In the genomic region with DNA sequence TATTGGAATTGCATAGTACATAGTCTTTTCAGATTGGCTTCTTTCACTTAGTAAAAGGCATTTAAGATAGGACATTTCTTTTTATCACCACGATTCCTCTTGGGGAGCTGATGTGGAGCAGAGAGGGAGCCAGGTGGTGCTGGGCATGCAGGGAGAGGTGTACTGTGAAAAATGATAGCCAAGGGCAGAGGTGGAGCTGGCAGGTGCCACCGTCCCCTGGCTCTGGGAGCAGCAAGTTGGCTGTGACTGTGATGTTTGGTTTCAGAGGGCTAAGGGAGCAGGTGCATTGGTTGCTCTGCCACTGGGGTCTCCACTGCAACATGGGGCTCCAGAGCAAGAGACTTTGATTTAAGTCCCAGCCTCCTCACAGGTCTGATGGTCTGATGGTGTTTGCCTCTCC, we compare ENCODE assay signal across 26 cellular contexts. TPM values are rescaled to one million over a fixed set of nuclear protein-coding genes. Genes with fewer than 3 reads are reported as not detected.
"Had no signal": no experiment of that assay in that cellular context is flagged by ENCODE, and none has a peak within 500 bp of the region (broad histone marks: within the 10 kb centered on the region; RNA-seq: fewer than 3 reads in every experiment).

No MANE protein-coding gene starts in this region.

- DNase-seq: activated CD4-positive, alpha-beta T cell treated with anti-CD3 and anti-CD28 coated beads for 4 hours; activated CD4-positive, alpha-beta T cell treated with anti-CD3 and anti-CD28 coated beads, Interleukin-2, amount 50 U/mL, for 48 hours; activated CD4-positive, CD25-positive, alpha-beta regulatory T cell; activated CD8-positive, alpha-beta memory T cell treated with anti-CD3 and anti-CD28 coated beads, Interleukin-2, amount 50 U/mL, for 48 hours; activated naive CD4-positive, alpha-beta T cell treated with Interleukin-2 at 50 U/mL for 16 hours; activated naive CD8-positive, alpha-beta T cell treated with anti-CD3 and anti-CD28 coated beads, Interleukin-2, amount 10 ng/mL, durations not matched to agents 7 days and 5 days; activated T-cell treated with anti-CD3 and anti-CD28 coated beads, Interleukin-2, amount 50 U/mL, for 4 hours; amniotic stem cell; colonic mucosa; glutamatergic neuron; hippocampal formation; left ventricle myocardium superior; mammary epithelial cell; naive thymus-derived CD8-positive, alpha-beta T cell; retina; stimulated activated CD4-positive, alpha-beta T cell treated with anti-CD3 and anti-CD28 coated beads, Interleukin-2, amount 100 ng/mL, for 48 hours; stimulated activated naive CD4-positive, alpha-beta T cell treated with Interleukin-2 at 50 U/mL for 16 hours; upper lobe of left lung had no signal

- H3K27me3 Mint-ChIP-seq: activated naive CD8-positive, alpha-beta T cell treated with anti-CD3 and anti-CD28 coated beads, Interleukin-2, amount 10 ng/mL, durations not matched to agents 7 days and 5 days had no signal

- H3K36me3 Mint-ChIP-seq: activated naive CD8-positive, alpha-beta T cell treated with anti-CD3 and anti-CD28 coated beads, Interleukin-2, amount 10 ng/mL, durations not matched to agents 7 days and 5 days; mesothelial cell of epicardium; naive thymus-derived CD8-positive, alpha-beta T cell had no signal

- H3K4me1 Mint-ChIP-seq: activated naive CD8-positive, alpha-beta T cell treated with anti-CD3 and anti-CD28 coated beads, Interleukin-2, amount 10 ng/mL, durations not matched to agents 7 days and 5 days had no signal

- H3K27ac Mint-ChIP-seq: activated naive CD8-positive, alpha-beta T cell treated with anti-CD3 and anti-CD28 coated beads, Interleukin-2, amount 10 ng/mL, durations not matched to agents 7 days and 5 days; mesothelial cell of epicardium; progenitor cell of endocrine pancreas had no signal

- H3K4me3 Mint-ChIP-seq: activated naive CD8-positive, alpha-beta T cell treated with anti-CD3 and anti-CD28 coated beads, Interleukin-2, amount 10 ng/mL, durations not matched to agents 7 days and 5 days; activated T-cell treated with anti-CD3 and anti-CD28 coated beads, Interleukin-2, amount 50 U/mL, for 4 hours; mesothelial cell of epicardium; naive thymus-derived CD8-positive, alpha-beta T cell had no signal

- ATAC-seq: activated T-cell treated with anti-CD3 and anti-CD28 coated beads, Interleukin-2, amount 50 U/mL, for 4 hours; left ventricle myocardium superior; naive thymus-derived CD8-positive, alpha-beta T cell had no signal

- H3K9me3 Mint-ChIP-seq: activated T-cell treated with anti-CD3 and anti-CD28 coated beads, Interleukin-2, amount 50 U/mL, for 4 hours; mesothelial cell of epicardium; naive thymus-derived CD8-positive, alpha-beta T cell had no signal

RNA-seq across cellular contexts. Expression of a gene that starts 16.5 kb away (rescaled TPM):
- total RNA-seq: bronchial epithelial cell, mammary epithelial cell, osteoblast had no signal

RNA-seq across cellular contexts. Expression of a gene that starts 48.0 kb away (rescaled TPM):
- total RNA-seq: activated CD8-positive, alpha-beta memory T cell treated with anti-CD3 and anti-CD28 coated beads for 36 hours; activated naive CD8-positive, alpha-beta T cell treated with anti-CD3 and anti-CD28 coated beads, Interleukin-2, amount 10 ng/mL, durations not matched to agents 7 days and 5 days; activated T-cell treated with anti-CD3 and anti-CD28 coated beads, Interleukin-2, amount 50 U/mL, for 4 hours; bronchial epithelial cell; colonic mucosa; esophagus muscularis mucosa; frontal cortex; left ventricle myocardium superior; mammary epithelial cell; mesothelial cell of epicardium; naive thymus-derived CD8-positive, alpha-beta T cell; osteoblast; progenitor cell of endocrine pancreas; subcutaneous adipose tissue; upper lobe of left lung had no signal
